31 cellular contexts compared by ENCODE assay signal in genomic region chr20:23884771-23885162, GRCh38. TPM values are rescaled to one million over a fixed set of nuclear protein-coding genes. Genes with fewer than 3 reads are reported as not detected.
"Had no signal": no experiment of that assay in that cellular context is flagged by ENCODE, and none has a peak within 500 bp of the region (broad histone marks: within the 10 kb centered on the region; RNA-seq: fewer than 3 reads in every experiment).

No MANE protein-coding gene starts in this region.

- DNase-seq: stimulated activated CD4-positive, alpha-beta T cell treated with anti-CD3 and anti-CD28 coated beads, Interleukin-2, amount 100 ng/mL, for 48 hours; stimulated activated CD4-positive, alpha-beta T cell treated with anti-CD3 and anti-CD28 coated beads, Interleukin-4, amount 100 ng/mL, for 1 hour; stimulated activated CD4-positive, alpha-beta T cell treated with anti-CD3 and anti-CD28 coated beads, Interleukin-4, amount 100 ng/mL, for 24 hours; stimulated activated CD4-positive, alpha-beta T cell treated with anti-CD3 and anti-CD28 coated beads, Interleukin-4, amount 100 ng/mL, for 4 hours; stimulated activated CD8-positive, alpha-beta memory T cell treated with anti-CD3 and anti-CD28 coated beads, Interleukin-4, amount 100 ng/mL, for 48 hours; stimulated activated naive B cell treated with anti-CD40 and anti-IgM and Interleukin-4, amounts not matched to agents 10 μg/mL and 1 μg/mL and 100 μg/mL, for 72 hours; stimulated activated naive CD4-positive, alpha-beta T cell; stimulated activated naive CD4-positive, alpha-beta T cell treated with Interleukin-2 at 50 U/mL for 16 hours; stimulated activated naive CD8-positive, alpha-beta T cell treated with anti-CD3 and anti-CD28 coated beads, Interleukin-15, amount 100 ng/mL, for 72 hours; stimulated activated naive CD8-positive, alpha-beta T cell treated with anti-CD3 and anti-CD28 coated beads, Interleukin-15, Interleukin-2, amounts not matched to agents 100 U/mL and 50 U/mL, for 24 hours; stomach; substantia nigra; testis; thyroid gland; tibial artery; transverse colon; upper lobe of left lung; upper lobe of right lung; uterus had no signal

- H3K27ac ChIP-seq: stomach, suprapubic skin, testis, thoracic aorta, thyroid gland, tibial artery, tibial nerve, transverse colon, upper lobe of left lung, upper lobe of right lung, uterus, vagina had no signal

- H3K4me1 ChIP-seq: suprapubic skin, testis, tibial artery, transverse colon, upper lobe of right lung, uterus, vagina had no signal

- H3K27ac Mint-ChIP-seq: stimulated activated effector memory CD8-positive, alpha-beta T cell treated with anti-CD3 and anti-CD28 coated beads, Interleukin-12 subunit alpha, Interleukin-12 subunit beta, amount 100 ng/mL, for 72 hours; stimulated activated memory B cell treated with anti-CD40 and anti-IgM and Interleukin-4, amounts not matched to agents 10 μg/mL and 1 μg/mL and 100 μg/mL, for 72 hours; stimulated activated naive B cell treated with anti-CD40 and anti-IgM and Interleukin-4, amounts not matched to agents 10 μg/mL and 1 μg/mL and 100 μg/mL, for 72 hours; stimulated activated naive CD8-positive, alpha-beta T cell treated with anti-CD3 and anti-CD28 coated beads, Interleukin-15, Interleukin-2, amounts not matched to agents 100 ng/mL and 50 ng/mL, for 24 hours had no signal

- H3K36me3 ChIP-seq: stomach, suprapubic skin, thoracic aorta, thyroid gland, tibial artery, tibial nerve, transverse colon, upper lobe of left lung, upper lobe of right lung, uterus, vagina had no signal

- ATAC-seq: stimulated activated effector memory CD8-positive, alpha-beta T cell treated with anti-CD3 and anti-CD28 coated beads, Interleukin-12 subunit alpha, Interleukin-12 subunit beta, amount 100 ng/mL, for 72 hours; stimulated activated memory B cell treated with anti-CD40 and anti-IgM and Interleukin-4, amounts not matched to agents 10 μg/mL and 1 μg/mL and 100 μg/mL, for 72 hours; stimulated activated naive B cell treated with anti-CD40 and anti-IgM and Interleukin-4, amounts not matched to agents 10 μg/mL and 1 μg/mL and 100 μg/mL, for 72 hours; stimulated activated naive CD8-positive, alpha-beta T cell treated with anti-CD3 and anti-CD28 coated beads, Interleukin-15, amount 100 ng/mL, for 72 hours; stimulated activated naive CD8-positive, alpha-beta T cell treated with anti-CD3 and anti-CD28 coated beads, Interleukin-15, Interleukin-2, amounts not matched to agents 100 U/mL and 50 U/mL, for 24 hours; upper lobe of right lung had no signal

- H3K27me3 ChIP-seq: testis, thyroid gland, tibial nerve, transverse colon, upper lobe of left lung, upper lobe of right lung, uterus, vagina had no signal

- H3K36me3 Mint-ChIP-seq: stimulated activated effector memory CD8-positive, alpha-beta T cell treated with anti-CD3 and anti-CD28 coated beads, Interleukin-12 subunit alpha, Interleukin-12 subunit beta, amount 100 ng/mL, for 72 hours; stimulated activated memory B cell treated with anti-CD40 and anti-IgM and Interleukin-4, amounts not matched to agents 10 μg/mL and 1 μg/mL and 100 μg/mL, for 72 hours; stimulated activated naive B cell treated with anti-CD40 and anti-IgM and Interleukin-4, amounts not matched to agents 10 μg/mL and 1 μg/mL and 100 μg/mL, for 72 hours; type B pancreatic cell had no signal

- H3K9me3 ChIP-seq: stomach, suprapubic skin, testis, thoracic aorta, thyroid gland, tibial artery, tibial nerve, transverse colon, upper lobe of left lung, upper lobe of right lung, uterus, vagina had no signal

- H3K4me3 ChIP-seq: stomach, suprapubic skin, testis, thoracic aorta, thyroid gland, tibial artery, tibial nerve, transverse colon, upper lobe of left lung, upper lobe of right lung, uterus, vagina had no signal

- H3K4me3 Mint-ChIP-seq: stimulated activated effector memory CD8-positive, alpha-beta T cell treated with anti-CD3 and anti-CD28 coated beads, Interleukin-12 subunit alpha, Interleukin-12 subunit beta, amount 100 ng/mL, for 72 hours; stimulated activated memory B cell treated with anti-CD40 and anti-IgM and Interleukin-4, amounts not matched to agents 10 μg/mL and 1 μg/mL and 100 μg/mL, for 72 hours; stimulated activated naive B cell treated with anti-CD40 and anti-IgM and Interleukin-4, amounts not matched to agents 10 μg/mL and 1 μg/mL and 100 μg/mL, for 72 hours; stimulated activated naive CD8-positive, alpha-beta T cell treated with anti-CD3 and anti-CD28 coated beads, Interleukin-15, amount 100 ng/mL, for 72 hours; stimulated activated naive CD8-positive, alpha-beta T cell treated with anti-CD3 and anti-CD28 coated beads, Interleukin-15, Interleukin-2, amounts not matched to agents 100 ng/mL and 50 ng/mL, for 24 hours had no signal

- H3K9me3 Mint-ChIP-seq: stimulated activated effector memory CD8-positive, alpha-beta T cell treated with anti-CD3 and anti-CD28 coated beads, Interleukin-12 subunit alpha, Interleukin-12 subunit beta, amount 100 ng/mL, for 72 hours; stimulated activated memory B cell treated with anti-CD40 and anti-IgM and Interleukin-4, amounts not matched to agents 10 μg/mL and 1 μg/mL and 100 μg/mL, for 72 hours; stimulated activated naive B cell treated with anti-CD40 and anti-IgM and Interleukin-4, amounts not matched to agents 10 μg/mL and 1 μg/mL and 100 μg/mL, for 72 hours; stimulated activated naive CD8-positive, alpha-beta T cell treated with anti-CD3 and anti-CD28 coated beads, Interleukin-15, amount 100 ng/mL, for 72 hours; stimulated activated naive CD8-positive, alpha-beta T cell treated with anti-CD3 and anti-CD28 coated beads, Interleukin-15, Interleukin-2, amounts not matched to agents 100 ng/mL and 50 ng/mL, for 24 hours had no signal

- H3K4me1 Mint-ChIP-seq: stimulated activated effector memory CD8-positive, alpha-beta T cell treated with anti-CD3 and anti-CD28 coated beads, Interleukin-12 subunit alpha, Interleukin-12 subunit beta, amount 100 ng/mL, for 72 hours; stimulated activated memory B cell treated with anti-CD40 and anti-IgM and Interleukin-4, amounts not matched to agents 10 μg/mL and 1 μg/mL and 100 μg/mL, for 72 hours; stimulated activated naive B cell treated with anti-CD40 and anti-IgM and Interleukin-4, amounts not matched to agents 10 μg/mL and 1 μg/mL and 100 μg/mL, for 72 hours; stimulated activated naive CD8-positive, alpha-beta T cell treated with anti-CD3 and anti-CD28 coated beads, Interleukin-15, amount 100 ng/mL, for 72 hours had no signal

- H3K27me3 Mint-ChIP-seq: stimulated activated memory B cell treated with anti-CD40 and anti-IgM and Interleukin-4, amounts not matched to agents 10 μg/mL and 1 μg/mL and 100 μg/mL, for 72 hours; stimulated activated naive B cell treated with anti-CD40 and anti-IgM and Interleukin-4, amounts not matched to agents 10 μg/mL and 1 μg/mL and 100 μg/mL, for 72 hours; stimulated activated naive CD8-positive, alpha-beta T cell treated with anti-CD3 and anti-CD28 coated beads, Interleukin-15, amount 100 ng/mL, for 72 hours; stimulated activated naive CD8-positive, alpha-beta T cell treated with anti-CD3 and anti-CD28 coated beads, Interleukin-15, Interleukin-2, amounts not matched to agents 100 ng/mL and 50 ng/mL, for 24 hours had no signal

RNA-seq across cellular contexts. Expression of gene CST5, which starts 5.2 kb away (rescaled TPM):
- total RNA-seq: stomach, subcutaneous adipose tissue, suprapubic skin, temporal lobe, testis, thoracic aorta, thyroid gland, tibial nerve, transverse colon, ureter, urinary bladder, uterus, vagina had no signal
- polyA plus RNA-seq: urinary bladder had no signal

RNA-seq across cellular contexts. Expression of gene CST2, which starts 58.2 kb away (rescaled TPM):
- total RNA-seq: subcutaneous adipose tissue, temporal lobe, testis, thoracic aorta, thyroid gland, transverse colon, upper lobe of right lung, ureter, urinary bladder, uterus, vagina had no signal
- polyA plus RNA-seq: urinary bladder had no signal
